ENCODE assay signal across 1 cellular context in the genomic region with DNA sequence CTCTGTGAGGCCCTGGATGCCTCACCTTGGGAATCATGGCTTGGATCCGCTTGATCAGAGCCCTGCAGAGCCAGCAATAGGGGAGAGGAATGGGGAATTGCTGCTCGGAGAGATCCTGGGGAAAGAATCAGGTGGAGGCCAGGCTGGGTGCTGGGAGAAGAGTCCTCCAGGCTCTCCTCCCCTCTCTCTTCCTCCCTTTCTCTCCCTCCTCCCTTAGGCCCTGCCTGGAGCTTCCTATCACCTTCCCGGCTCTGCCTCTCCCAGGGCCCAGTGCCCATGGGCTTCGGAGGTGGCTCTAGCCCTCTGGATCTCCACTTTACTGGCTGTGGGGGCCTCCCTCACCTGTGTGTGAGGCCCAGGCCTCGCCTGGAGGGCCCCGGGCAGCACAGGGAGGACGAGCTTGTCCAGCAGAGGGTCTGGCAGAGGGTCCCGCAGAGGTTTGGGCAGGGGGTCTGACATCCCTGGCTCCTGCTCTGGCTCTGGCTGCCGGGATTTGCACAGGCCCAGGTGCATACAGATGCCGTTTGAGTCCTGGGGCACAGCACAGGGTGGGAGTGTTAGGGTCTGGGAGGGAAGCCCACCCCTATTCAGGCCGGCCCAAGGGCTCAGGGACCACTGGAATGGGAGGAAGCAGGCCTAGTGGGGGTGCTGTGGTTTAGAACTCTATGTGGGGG.
TF ChIP-seq lines count a peak whose summit lies in the region.

No MANE protein-coding gene starts in this region.

TF ChIP-seq in H1, 55 proteins besides CTCF, POLR2A, EP300 and RAD21:
- TF ChIP-seq SIN3A (conservative IDR thresholded peaks at IDR 0.05 in 1 of 2, IDR thresholded peaks at IDR 0.05 in 1 of 2; ENCODE audit: low read depth in 1 of 2, low read length in 2 of 2), result no peak
- TF ChIP-seq SAP30 (IDR thresholded peaks at IDR 0.05; ENCODE audit: insufficient read depth, insufficient replicate concordance, low read length), result no peak
- no peak for TF ChIP-seq HDAC6 (IDR thresholded peaks at IDR 0.05; ENCODE audit: low read depth, low read length)
- no peak for TF ChIP-seq JUND (IDR thresholded peaks at IDR 0.05; ENCODE audit: low read length)
- TF ChIP-seq CREB1 (IDR thresholded peaks at IDR 0.05), result no peak
- TF ChIP-seq, protein P1, sequence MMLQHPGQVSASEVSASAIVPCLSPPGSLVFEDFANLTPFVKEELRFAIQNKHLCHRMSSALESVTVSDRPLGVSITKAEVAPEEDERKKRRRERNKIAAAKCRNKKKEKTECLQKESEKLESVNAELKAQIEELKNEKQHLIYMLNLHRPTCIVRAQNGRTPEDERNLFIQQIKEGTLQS (IDR thresholded peaks at IDR 0.05; ENCODE audit: insufficient read depth, low read depth, low read length), result no peak
- no peak for TF ChIP-seq ZNF274 (IDR thresholded peaks at IDR 0.05; ENCODE audit: borderline replicate concordance, extremely low read depth, low read length)
- TF ChIP-seq GABPA (IDR thresholded peaks at IDR 0.05; ENCODE audit: borderline replicate concordance, insufficient read depth, low read length), result no peak
- TF ChIP-seq FOSL1 (IDR thresholded peaks at IDR 0.05; ENCODE audit: insufficient read depth, low read depth, low read length), result no peak
- TF ChIP-seq RFX5 (IDR thresholded peaks at IDR 0.05; ENCODE audit: borderline replicate concordance, low read depth, low read length), result no peak
- TF ChIP-seq, protein P2, sequence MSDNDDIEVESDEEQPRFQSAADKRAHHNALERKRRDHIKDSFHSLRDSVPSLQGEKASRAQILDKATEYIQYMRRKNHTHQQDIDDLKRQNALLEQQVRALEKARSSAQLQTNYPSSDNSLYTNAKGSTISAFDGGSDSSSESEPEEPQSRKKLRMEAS (IDR thresholded peaks at IDR 0.05), result no peak
- no peak for TF ChIP-seq KDM4A (IDR thresholded peaks at IDR 0.05; ENCODE audit: low read depth, low read length, severe bottlenecking)
- no peak for TF ChIP-seq SIRT6 (IDR thresholded peaks at IDR 0.05; ENCODE audit: low read length)
- TF ChIP-seq SP2 (IDR thresholded peaks at IDR 0.05; ENCODE audit: low read length), result no peak
- no peak for TF ChIP-seq CHD2 (IDR thresholded peaks at IDR 0.05; ENCODE audit: low read length)
- TF ChIP-seq BACH1 (IDR thresholded peaks at IDR 0.05; ENCODE audit: low read length), result no peak
- TF ChIP-seq HDAC2 (IDR thresholded peaks at IDR 0.05; ENCODE audit: borderline replicate concordance in 1 of 2, low read depth in 2 of 2, low read length in 2 of 2), result no peak
- TF ChIP-seq CEBPB (IDR thresholded peaks at IDR 0.05; ENCODE audit: low read depth, low read length), result no peak
- no peak for TF ChIP-seq KDM5A (IDR thresholded peaks at IDR 0.05; ENCODE audit: low read length)
- no peak for TF ChIP-seq TAF1 (IDR thresholded peaks at IDR 0.05; ENCODE audit: low read depth, low read length)
